In genomic region chrX:142661696-142662095, GRCh38 we compare ENCODE assay signal across 19 cellular contexts.
"Had no signal": no experiment of that assay in that cellular context is flagged by ENCODE, and none has a peak within 500 bp of the region (broad histone marks: within the 10 kb centered on the region; RNA-seq: fewer than 3 reads in every experiment).

No MANE protein-coding gene starts in this region.

- DNase-seq: dermis blood vessel endothelial cell; dorsolateral prefrontal cortex; effector CD4-positive, alpha-beta T cell; effector memory CD4-positive, alpha-beta T cell; foreskin keratinocyte; heart left ventricle; hypothalamus; immature natural killer cell; islet precursor cell; kidney; kidney glomerular epithelial cell; left lung; left ventricle myocardium superior; lower lobe of right lung; mesenchymal stem cell had no signal

- H3K27ac ChIP-seq: coronary artery, dorsolateral prefrontal cortex, esophagus muscularis mucosa, foreskin keratinocyte, gastroesophageal sphincter, heart left ventricle, hepatocyte, left lung, lower lobe of right lung had no signal

- H3K27me3 ChIP-seq: esophagus muscularis mucosa, foreskin keratinocyte, gastroesophageal sphincter, heart left ventricle, hepatocyte, left lung had no signal

- H3K36me3 ChIP-seq: esophagus muscularis mucosa, gastroesophageal sphincter, heart left ventricle, left lung, lower lobe of right lung had no signal

- H3K4me1 ChIP-seq: esophagus muscularis mucosa, foreskin keratinocyte, gastroesophageal sphincter, heart left ventricle, left lung, lower lobe of right lung had no signal

- H3K4me3 ChIP-seq: coronary artery, dorsolateral prefrontal cortex, esophagus muscularis mucosa, gastroesophageal sphincter, heart left ventricle, hepatocyte, left lung, lower lobe of right lung had no signal

- H3K9me3 ChIP-seq: esophagus muscularis mucosa, gastroesophageal sphincter, left lung, lower lobe of right lung had no signal

- ATAC-seq: foreskin keratinocyte, gastroesophageal sphincter, heart left ventricle, left lung, left ventricle myocardium superior, lower lobe of right lung had no signal
